In the genomic region with DNA sequence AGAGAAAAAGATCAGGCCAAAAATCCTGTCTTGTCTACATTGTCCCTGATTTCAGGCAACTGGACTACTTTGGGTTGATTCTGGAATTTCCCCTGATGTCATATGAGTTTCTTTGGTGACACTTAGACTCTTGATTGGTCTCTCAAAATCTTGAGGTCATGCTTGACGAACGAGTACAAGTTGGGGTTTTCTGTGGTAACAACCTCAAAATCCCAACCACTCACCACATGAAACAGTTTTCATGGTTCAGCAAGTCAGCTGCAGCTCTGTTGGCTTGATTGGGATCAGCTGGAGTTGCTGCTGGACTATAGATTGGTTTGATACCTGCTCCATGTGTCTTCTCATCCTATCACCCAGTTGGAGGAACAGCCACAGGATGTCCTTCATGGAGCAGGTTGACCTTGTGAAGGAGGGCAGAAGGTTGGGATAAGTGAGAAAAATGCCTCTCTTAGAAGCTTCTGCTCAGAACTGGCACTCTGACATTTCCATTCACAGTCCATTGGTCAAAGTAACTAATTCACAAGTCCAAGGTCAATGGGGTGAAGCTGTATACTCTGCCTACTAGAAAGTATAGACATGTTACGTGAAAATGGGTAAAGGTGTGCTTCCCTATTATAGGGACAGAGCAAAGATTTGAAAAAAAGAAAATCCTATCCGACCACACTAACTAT, we compare ENCODE assay signal across 15 cellular contexts.
A peak's percentile ranks its signal among the peaks of the same experiment; 100 is the strongest.
DNase-seq lines count a peak whose midpoint lies in the region; ATAC-seq, FAIRE-seq and TF ChIP-seq lines count a peak whose summit lies in the region.
"Had no signal": no experiment of that assay in that cellular context is flagged by ENCODE, and none has a peak within 500 bp of the region (broad histone marks: within the 10 kb centered on the region; RNA-seq: fewer than 3 reads in every experiment).

No MANE protein-coding gene starts in this region.

- peaks cover 4% of the 10 kb centered on the region for H3K27me3 Mint-ChIP-seq in activated naive CD8-positive, alpha-beta T cell treated with anti-CD3 and anti-CD28 coated beads, Interleukin-2, amount 50 U/mL, for 24 hours
- H3K27me3 Mint-ChIP-seq in activated naive CD8-positive, alpha-beta T cell treated with anti-CD3 and anti-CD28 coated beads for 36 hours: peaks cover 5% of the 10 kb centered on the region
- H3K27me3 Mint-ChIP-seq: stimulated activated memory B cell treated with anti-CD40 and anti-IgM and Interleukin-4, amounts not matched to agents 10 μg/mL and 1 μg/mL and 100 μg/mL, for 72 hours had no signal

- FAIRE-seq in H54 (lab: Jason Lieb, UNC): no peak

- H3K27ac Mint-ChIP-seq in activated naive CD8-positive, alpha-beta T cell treated with anti-CD3 and anti-CD28 coated beads, Interleukin-2, amount 50 U/mL, for 24 hours: no peak overlapping the region
- no peak overlapping the region for H3K27ac Mint-ChIP-seq in activated naive CD8-positive, alpha-beta T cell treated with anti-CD3 and anti-CD28 coated beads for 36 hours
- H3K27ac Mint-ChIP-seq: stimulated activated memory B cell treated with anti-CD40 and anti-IgM and Interleukin-4, amounts not matched to agents 10 μg/mL and 1 μg/mL and 100 μg/mL, for 72 hours had no signal

- no peak overlapping the region for H3K4me3 Mint-ChIP-seq in activated naive CD8-positive, alpha-beta T cell treated with anti-CD3 and anti-CD28 coated beads, Interleukin-2, amount 50 U/mL, for 24 hours
- no peak overlapping the region for H3K4me3 Mint-ChIP-seq in activated naive CD8-positive, alpha-beta T cell treated with anti-CD3 and anti-CD28 coated beads for 36 hours
- H3K4me3 Mint-ChIP-seq: stimulated activated memory B cell treated with anti-CD40 and anti-IgM and Interleukin-4, amounts not matched to agents 10 μg/mL and 1 μg/mL and 100 μg/mL, for 72 hours had no signal

- DNase-seq in activated naive CD8-positive, alpha-beta T cell treated with anti-CD3 and anti-CD28 coated beads, Interleukin-2, amount 50 U/mL, for 24 hours: no peak
- DNase-seq in activated naive CD8-positive, alpha-beta T cell treated with anti-CD3 and anti-CD28 coated beads for 36 hours: no peak
- no peak for DNase-seq in H54 (ENCODE audit: insufficient read length, low spot score)
- DNase-seq in activated CD4-positive, alpha-beta T cell treated with anti-CD3 and anti-CD28 coated beads for 48 hours: no peak
- DNase-seq in NCI-H1105 (lab: John Stamatoyannopoulos, UW): no peak
- no peak for DNase-seq in Right ventricle myocardium inferior (ENCODE audit: missing footprints)
- DNase-seq: activated naive CD4-positive, alpha-beta T cell treated with Interleukin-2 at 50 U/mL for 16 hours; foreskin fibroblast; KG1; left cardiac atrium; NCI-H2227 treated with DMSO at 0.1 percent for 48 hours; SHP77 treated with DMSO at 0.1 percent for 48 hours had no signal

- H3K36me3 Mint-ChIP-seq in activated naive CD8-positive, alpha-beta T cell treated with anti-CD3 and anti-CD28 coated beads, Interleukin-2, amount 50 U/mL, for 24 hours (ENCODE audit: low read depth): no peaks in the 10 kb centered on the region
- H3K36me3 Mint-ChIP-seq in activated naive CD8-positive, alpha-beta T cell treated with anti-CD3 and anti-CD28 coated beads for 36 hours: peaks cover 1% of the 10 kb centered on the region
- H3K36me3 Mint-ChIP-seq: stimulated activated memory B cell treated with anti-CD40 and anti-IgM and Interleukin-4, amounts not matched to agents 10 μg/mL and 1 μg/mL and 100 μg/mL, for 72 hours had no signal

- peaks cover 4% of the 10 kb centered on the region for H3K9me3 Mint-ChIP-seq in activated naive CD8-positive, alpha-beta T cell treated with anti-CD3 and anti-CD28 coated beads, Interleukin-2, amount 50 U/mL, for 24 hours
- H3K9me3 Mint-ChIP-seq in activated naive CD8-positive, alpha-beta T cell treated with anti-CD3 and anti-CD28 coated beads for 36 hours: no peaks in the 10 kb centered on the region

- intact Hi-C loops in Right ventricle myocardium inferior (cut with DNase I): no loop called here

- ATAC-seq in activated naive CD8-positive, alpha-beta T cell treated with anti-CD3 and anti-CD28 coated beads, Interleukin-2, amount 50 U/mL, for 24 hours: peak; percentile 10
- ATAC-seq in HG02571 (IDR thresholded peaks at IDR 0.05; ENCODE audit: unreplicated experiment) (peak; percentile 79), HG03196 (IDR thresholded peaks at IDR 0.05; ENCODE audit: unreplicated experiment) (peak; percentile 89), Right ventricle myocardium inferior (no peak)
- ATAC-seq: left cardiac atrium; stimulated activated memory B cell treated with anti-CD40 and anti-IgM and Interleukin-4, amounts not matched to agents 10 μg/mL and 1 μg/mL and 100 μg/mL, for 72 hours had no signal

- no peak for TF ChIP-seq POLR2A in H54 (IDR thresholded peaks at IDR 0.05; ENCODE audit: low read depth, low read length)

- H3K4me1 Mint-ChIP-seq in activated naive CD8-positive, alpha-beta T cell treated with anti-CD3 and anti-CD28 coated beads, Interleukin-2, amount 50 U/mL, for 24 hours: no peaks in the 10 kb centered on the region
- H3K4me1 Mint-ChIP-seq in activated naive CD8-positive, alpha-beta T cell treated with anti-CD3 and anti-CD28 coated beads for 36 hours: no peaks in the 10 kb centered on the region
- H3K4me1 Mint-ChIP-seq: stimulated activated memory B cell treated with anti-CD40 and anti-IgM and Interleukin-4, amounts not matched to agents 10 μg/mL and 1 μg/mL and 100 μg/mL, for 72 hours had no signal
